26 cellular contexts compared by ENCODE assay signal in the genomic region with DNA sequence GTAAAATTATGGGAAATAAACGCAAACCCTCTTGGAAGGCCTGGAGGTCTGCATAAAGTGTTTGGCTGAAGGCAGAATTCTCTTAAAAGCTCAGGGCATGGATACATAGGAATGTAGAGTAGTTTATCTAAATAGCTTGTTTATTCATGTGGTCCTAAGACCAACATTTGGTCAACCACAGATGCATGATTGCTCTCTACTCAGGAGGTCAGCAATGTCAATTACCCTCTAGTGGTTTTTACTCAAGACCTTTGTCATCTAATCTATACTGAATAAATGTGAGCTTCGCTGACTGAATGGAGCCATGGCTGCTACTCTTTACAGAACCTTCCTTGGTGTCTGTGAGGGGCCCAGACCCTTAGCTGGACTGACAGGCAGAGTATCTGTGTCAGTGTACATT.
"Had no signal": no experiment of that assay in that cellular context is flagged by ENCODE, and none has a peak within 500 bp of the region (broad histone marks: within the 10 kb centered on the region; RNA-seq: fewer than 3 reads in every experiment).

No MANE protein-coding gene starts in this region.

- H3K27ac Mint-ChIP-seq: activated B cell treated with CpG ODN at 0.5 μM for 24 hours; activated CD8-positive, alpha-beta T cell treated with anti-CD3 and anti-CD28 coated beads for 36 hours; activated naive CD4-positive, alpha-beta T cell treated with anti-CD3 and anti-CD28 coated beads, Interleukin-2, amount 50 U/mL, for 24 hours; activated naive CD8-positive, alpha-beta T cell treated with anti-CD3 and anti-CD28 coated beads, Interleukin-2, amount 50 U/mL, for 24 hours; activated T-helper 2 cell treated with anti-CD3 and anti-CD28 coated beads, Interferon-gamma antibody, Interleukin-2, Interleukin-4, amounts not matched to agents 10 μg/mL and 5 μg/mL and 100 μg/mL, durations not matched to agents 14 hours and 24 hours and 36 hours; brain; naive thymus-derived CD4-positive, alpha-beta T cell had no signal

- H3K36me3 Mint-ChIP-seq: activated naive CD4-positive, alpha-beta T cell treated with anti-CD3 and anti-CD28 coated beads, Interleukin-2, amount 50 U/mL, for 24 hours; brain; naive thymus-derived CD4-positive, alpha-beta T cell had no signal

- DNase-seq: activated B cell treated with CpG ODN at 0.5 μM for 24 hours; activated CD4-positive, alpha-beta T cell treated with anti-CD3 and anti-CD28 coated beads, Interleukin-2, amount 50 U/mL, for 1 hour; activated CD8-positive, alpha-beta T cell treated with anti-CD3 and anti-CD28 coated beads for 36 hours; activated naive CD8-positive, alpha-beta T cell treated with anti-CD3 and anti-CD28 coated beads, Interleukin-2, amount 50 U/mL, for 24 hours; activated T-cell treated with anti-CD3 and anti-CD28 coated beads, Interleukin-2, amount 50 U/mL, for 4 hours; anterior cingulate cortex; cerebellar nuclear complex; dorsolateral prefrontal cortex; effector memory CD4-positive, alpha-beta T cell; gastrocnemius medialis; glutamatergic neuron; kidney; left colon; midbrain; naive thymus-derived CD4-positive, alpha-beta T cell; psoas muscle; right cardiac atrium; stimulated activated CD4-positive, alpha-beta T cell treated with anti-CD3 and anti-CD28 coated beads, Interleukin-2, amount 100 ng/mL, for 48 hours; stimulated activated naive CD4-positive, alpha-beta T cell treated with Interleukin-2 at 50 U/mL for 16 hours; T-helper 2 cell had no signal

- ATAC-seq: activated CD8-positive, alpha-beta T cell treated with anti-CD3 and anti-CD28 coated beads for 36 hours; activated naive CD8-positive, alpha-beta T cell treated with anti-CD3 and anti-CD28 coated beads, Interleukin-2, amount 50 U/mL, for 24 hours; activated T-cell treated with anti-CD3 and anti-CD28 coated beads, Interleukin-2, amount 50 U/mL, for 4 hours; gastrocnemius medialis; left colon; naive thymus-derived CD4-positive, alpha-beta T cell; psoas muscle; right cardiac atrium had no signal

- H3K4me1 Mint-ChIP-seq: activated B cell treated with CpG ODN at 0.5 μM for 24 hours; activated naive CD4-positive, alpha-beta T cell treated with anti-CD3 and anti-CD28 coated beads, Interleukin-2, amount 50 U/mL, for 24 hours; activated naive CD8-positive, alpha-beta T cell treated with anti-CD3 and anti-CD28 coated beads, Interleukin-2, amount 50 U/mL, for 24 hours; naive thymus-derived CD4-positive, alpha-beta T cell had no signal

- H3K4me3 Mint-ChIP-seq: activated B cell treated with CpG ODN at 0.5 μM for 24 hours; activated CD8-positive, alpha-beta T cell treated with anti-CD3 and anti-CD28 coated beads for 36 hours; activated naive CD4-positive, alpha-beta T cell treated with anti-CD3 and anti-CD28 coated beads, Interleukin-2, amount 50 U/mL, for 24 hours; activated naive CD8-positive, alpha-beta T cell treated with anti-CD3 and anti-CD28 coated beads, Interleukin-2, amount 50 U/mL, for 24 hours; activated T-cell treated with anti-CD3 and anti-CD28 coated beads, Interleukin-2, amount 50 U/mL, for 4 hours; brain; naive thymus-derived CD4-positive, alpha-beta T cell had no signal

- H3K27ac ChIP-seq: cardiac muscle cell, coronary artery, dorsolateral prefrontal cortex, gastrocnemius medialis, parathyroid adenoma, psoas muscle had no signal

- H3K9me3 Mint-ChIP-seq: activated CD8-positive, alpha-beta T cell treated with anti-CD3 and anti-CD28 coated beads for 36 hours; activated T-cell treated with anti-CD3 and anti-CD28 coated beads, Interleukin-2, amount 50 U/mL, for 4 hours; activated T-helper 2 cell treated with anti-CD3 and anti-CD28 coated beads, Interferon-gamma antibody, Interleukin-2, Interleukin-4, amounts not matched to agents 10 μg/mL and 5 μg/mL and 100 μg/mL, durations not matched to agents 14 hours and 24 hours and 36 hours had no signal
